ENCODE assay signal across 26 cellular contexts in genomic region chr4:77911091-77911490, GRCh38. TPM values are rescaled to one million over a fixed set of nuclear protein-coding genes. Genes with fewer than 3 reads are reported as not detected.
DNase-seq lines count a peak whose midpoint lies in the region; ATAC-seq and TF ChIP-seq lines count a peak whose summit lies in the region.
"Had no signal": no experiment of that assay in that cellular context is flagged by ENCODE, and none has a peak within 500 bp of the region (broad histone marks: within the 10 kb centered on the region; RNA-seq: fewer than 3 reads in every experiment).

No MANE protein-coding gene starts in this region.

- no peaks in the 10 kb centered on the region for H3K27me3 Mint-ChIP-seq in stimulated activated memory B cell treated with anti-CD40 and anti-IgM and Interleukin-4, amounts not matched to agents 10 μg/mL and 1 μg/mL and 100 μg/mL, for 72 hours
- H3K27me3 Mint-ChIP-seq: CD8-positive, alpha-beta memory T cell had no signal

- H3K9me3 ChIP-seq in IMR-90 (ENCODE audit: control insufficient read depth, insufficient read depth, low read length) (no peaks in the 10 kb centered on the region), right lobe of liver (no peaks in the 10 kb centered on the region)

- no peak overlapping the region for H3K18ac ChIP-seq in IMR-90 (ENCODE audit: low read depth, low read length)

- H3K27ac Mint-ChIP-seq in stimulated activated memory B cell treated with anti-CD40 and anti-IgM and Interleukin-4, amounts not matched to agents 10 μg/mL and 1 μg/mL and 100 μg/mL, for 72 hours, result peak overlapping the region; percentile 70
- H3K27ac Mint-ChIP-seq: CD8-positive, alpha-beta memory T cell had no signal

- H3K4ac ChIP-seq in IMR-90 (ENCODE audit: low read depth, low read length), result no peak overlapping the region

- H2BK20ac ChIP-seq in IMR-90 (ENCODE audit: low read depth, low read length), result no peak overlapping the region

- BruUV-seq in IMR-90 (replicated peaks; lab: Mats Ljungman, UMichigan), result no TSS peak

- H3K9me1 ChIP-seq in IMR-90 (ENCODE audit: insufficient read depth, low read length), result peaks cover 3% of the 10 kb centered on the region; the same call in 1 of the 2 replicates

- peaks cover 28% of the 10 kb centered on the region for H3K4me1 Mint-ChIP-seq in stimulated activated memory B cell treated with anti-CD40 and anti-IgM and Interleukin-4, amounts not matched to agents 10 μg/mL and 1 μg/mL and 100 μg/mL, for 72 hours

- H2AK9ac ChIP-seq in IMR-90 (replicated peaks; ENCODE audit: low read depth, low read length, poor library complexity), result no peak overlapping the region

- WGBS in IMR-90 (ENCODE audit: extremely low coverage in 2 of 2, insufficient read length in 1 of 2), 2 experiments, result no CpG with 5 or more reads among the region's 1 CpG
- 100% methylated on average over 1 of the region's 1 CpG for WGBS in right lobe of liver (ENCODE audit: insufficient coverage, low coverage, low lambda C conversion rate, missing lambda C conversion rate)

- TF ChIP-seq RAD21 in IMR-90 (IDR thresholded peaks at IDR 0.05; ENCODE audit: low read length), result no peak

- CTCF ChIA-PET in IMR-90 (lab: Yijun Ruan, JAX), result no interaction called here

- H3K4me1 ChIP-seq in IMR-90 (ENCODE audit: control insufficient read depth, insufficient read depth, low read length), result no peaks in the 10 kb centered on the region
- H3K4me1 ChIP-seq in right lobe of liver, result no peaks in the 10 kb centered on the region

- no peaks in the 10 kb centered on the region for H3K79me1 ChIP-seq in IMR-90 (ENCODE audit: low read depth in 1 of 2, low read length in 2 of 2)

- no peak overlapping the region for H2AFZ ChIP-seq in IMR-90 (replicated peaks; ENCODE audit: low read length, poor library complexity)

- H2BK120ac ChIP-seq in IMR-90 (ENCODE audit: low read depth, low read length), result no peak overlapping the region

- H3K14ac ChIP-seq in IMR-90 (replicated peaks; ENCODE audit: low read depth, low read length), result no peak overlapping the region

- POLR2A ChIA-PET in IMR-90 (lab: Charles Lee; ENCODE audit: unreplicated experiment), result no interaction called here

- no peaks in the 10 kb centered on the region for H4K20me1 ChIP-seq in IMR-90 (ENCODE audit: insufficient read depth, low read length)

- TF ChIP-seq POLR2A in IMR-90 (IDR thresholded peaks at IDR 0.05; ENCODE audit: low read depth, low read length) (no peak), right lobe of liver (IDR thresholded peaks at IDR 0.05) (no peak)

- no peak overlapping the region; the same call in 1 of the 2 replicates for H4K91ac ChIP-seq in IMR-90 (ENCODE audit: insufficient read depth, low read depth, low read length)

- no peak overlapping the region for H2AK5ac ChIP-seq in IMR-90 (ENCODE audit: low read depth, low read length)

- H3K9ac ChIP-seq in IMR-90 (ENCODE audit: low read depth, low read length), result no peak overlapping the region

- peaks cover 3% of the 10 kb centered on the region for H3K9me3 Mint-ChIP-seq in stimulated activated memory B cell treated with anti-CD40 and anti-IgM and Interleukin-4, amounts not matched to agents 10 μg/mL and 1 μg/mL and 100 μg/mL, for 72 hours
- H3K9me3 Mint-ChIP-seq: CD8-positive, alpha-beta memory T cell had no signal

- H3K23ac ChIP-seq in IMR-90 (ENCODE audit: low read depth, low read length), result no peak overlapping the region

- TF ChIP-seq CTCF in IMR-90 (conservative IDR thresholded peaks at IDR 0.05; ENCODE audit: low read depth, low read length) (no peak), fibroblast of villous mesenchyme (IDR thresholded peaks at IDR 0.05; ENCODE audit: insufficient read depth, low read depth, low read length) (no peak), right lobe of liver (IDR thresholded peaks at IDR 0.05) (no peak)

- no peak overlapping the region for H3K4me2 ChIP-seq in IMR-90 (ENCODE audit: low read depth, low read length)

- no peak overlapping the region for H3K4me3 Mint-ChIP-seq in stimulated activated memory B cell treated with anti-CD40 and anti-IgM and Interleukin-4, amounts not matched to agents 10 μg/mL and 1 μg/mL and 100 μg/mL, for 72 hours
- H3K4me3 Mint-ChIP-seq: CD8-positive, alpha-beta memory T cell had no signal

- peaks cover 39% of the 10 kb centered on the region for H3K36me3 Mint-ChIP-seq in stimulated activated memory B cell treated with anti-CD40 and anti-IgM and Interleukin-4, amounts not matched to agents 10 μg/mL and 1 μg/mL and 100 μg/mL, for 72 hours

- no peak overlapping the region for H4K5ac ChIP-seq in IMR-90 (ENCODE audit: low read depth, low read length)

- H3K27me3 ChIP-seq in IMR-90 (ENCODE audit: control insufficient read depth, insufficient read depth, low read length) (no peaks in the 10 kb centered on the region), right lobe of liver (no peaks in the 10 kb centered on the region)

- H4K8ac ChIP-seq in IMR-90 (ENCODE audit: low read depth in 2 of 2, low read length in 2 of 2), result peak overlapping the region in 1 of 2 experiments; percentile 25; a peak in 1 of 4 replicates

- in situ Hi-C loops in IMR-90 (cut with MboI; ENCODE audit: low sequenced_read_pairs), result no loop called here

- dilution Hi-C loops in IMR-90 (cut with HindIII; ENCODE audit: low sequenced_read_pairs, unreplicated experiment), result no loop called here

- intact Hi-C loops in IMR-90 (cut with micrococcal nuclease) (no loop called here), right lobe of liver (cut with DNase I) (no loop called here)

- DNase-seq in ELR (ENCODE audit: low read depth), result peak; percentile 23
- peak; percentile 57 for DNase-seq in IMR-90
- peak; percentile 61 for DNase-seq in fibroblast of villous mesenchyme (ENCODE audit: low read depth)
- DNase-seq in right lobe of liver, result no peak
- no peak for DNase-seq in iPS-NIHi11 (ENCODE audit: low spot score)
- no peak for DNase-seq in stimulated activated CD4-positive, alpha-beta T cell treated with anti-CD3 and anti-CD28 coated beads, Interleukin-2, amount 100 ng/mL, for 48 hours
- DNase-seq: ACHN; C1 segment of cervical spinal cord; Calu3; CD8-positive, alpha-beta memory T cell; DMS153; GF-D8; KBM-7; NCI-H1105; NCI-H146; NCI-H2029; NCI-H226; NCI-H524; NCI-H774; NK-92 treated with Interleukin-12 subunit alpha and Interleukin-12 subunit beta, amount 100 ng/mL, for 24 hours; SHP77 treated with DMSO at 0.1 percent for 48 hours had no signal

- peaks cover 4% of the 10 kb centered on the region; the same call in 1 of the 2 replicates for H3K36me3 ChIP-seq in IMR-90 (ENCODE audit: control insufficient read depth, insufficient read depth, low read length)
- H3K36me3 ChIP-seq in right lobe of liver, result no peaks in the 10 kb centered on the region

- H3K4me3 ChIP-seq in IMR-90 (ENCODE audit: insufficient read depth, low read depth, low read length), result no peak overlapping the region
- H3K4me3 ChIP-seq in fibroblast of villous mesenchyme (ENCODE audit: low read depth, low read length), result no peak overlapping the region
- H3K4me3 ChIP-seq in right lobe of liver, result no peak overlapping the region

- no peak overlapping the region for H3K56ac ChIP-seq in IMR-90 (ENCODE audit: extremely low read depth, insufficient read depth, low read length)

- ATAC-seq in IMR-90 (ENCODE audit: low read depth), result peak; percentile 71
- no peak for ATAC-seq in stimulated activated memory B cell treated with anti-CD40 and anti-IgM and Interleukin-4, amounts not matched to agents 10 μg/mL and 1 μg/mL and 100 μg/mL, for 72 hours
- no peak for ATAC-seq in right lobe of liver
- ATAC-seq: HepG2, SK-N-SH treated with all-trans-retinoic acid at 6 μM for 48 hours had no signal

- H3K27ac ChIP-seq in IMR-90 (ENCODE audit: insufficient read depth, low read length) (no peak overlapping the region), right lobe of liver (no peak overlapping the region)
- H3K27ac ChIP-seq: HL-60, RWPE1 had no signal

- H2BK15ac ChIP-seq in IMR-90 (ENCODE audit: low read depth, low read length), result no peak overlapping the region

- H2BK5ac ChIP-seq in IMR-90 (ENCODE audit: low read depth, low read length, poor library complexity, severe bottlenecking), result peak overlapping the region; percentile 50

TF ChIP-seq in IMR-90, 13 proteins besides CTCF, POLR2A, EP300 and RAD21:
- TF ChIP-seq FOS (IDR thresholded peaks at IDR 0.05; ENCODE audit: low read depth, low read length) (no peak), SMC3 (IDR thresholded peaks at IDR 0.05; ENCODE audit: low read depth, low read length) (no peak), CEBPB (IDR thresholded peaks at IDR 0.05; ENCODE audit: low read depth, low read length) (no peak), CHD1 (IDR thresholded peaks at IDR 0.05; ENCODE audit: low read depth, low read length) (no peak)

RNA-seq across cellular contexts. Expression of gene MRPL1, which starts 48.5 kb away (rescaled TPM):
- total RNA-seq in IMR-90 (2012; rRNA removed) (13.4 and 33.6 TPM in 2 replicates), fibroblast of villous mesenchyme (26.7 and 42.3 TPM in 2 replicates), right lobe of liver (10 to 100 TPM; 12.8 to 26.0 (median 17.8) TPM)
- 22.4 and 22.5 TPM in 2 replicates for polyA plus RNA-seq in IMR-90 (2012; rRNA removed)
- 1.3 and 2.3 TPM in 2 replicates for polyA plus RNA-seq in IMR-90 (2012; cell fraction: cytosol; rRNA removed)
- 0.32 and 4.2 TPM in 2 replicates for polyA plus RNA-seq in IMR-90 (2012; cell fraction: nucleus; rRNA removed; ENCODE audit: low replicate concordance)

Comparison
In these comparisons a context has a peak if more than half of its experiments do, and no peak if none do; other contexts are left out.
1. DNase-seq: peak in ELR (single experiment), IMR-90 (single experiment) and fibroblast of villous mesenchyme (single experiment); none in right lobe of liver (0 of 3), iPS-NIHi11 (single experiment) and stimulated activated CD4-positive, alpha-beta T cell treated with anti-CD3 and anti-CD28 coated beads, Interleukin-2, amount 100 ng/mL, for 48 hours (0 of 2).